In genomic region chr22:41998361-41999261, GRCh38 we compare ENCODE assay signal across 8 cellular contexts. TPM values are rescaled to one million over a fixed set of nuclear protein-coding genes. Genes with fewer than 3 reads are reported as not detected.
A peak's percentile ranks its signal among the peaks of the same experiment; 100 is the strongest.
DNase-seq lines count a peak whose midpoint lies in the region; ATAC-seq and TF ChIP-seq lines count a peak whose summit lies in the region.

Gene WBP2NL, plus strand, starts transcription at chr22:41998788. Its CDS starts 31 bp downstream, at chr22:41998819.

- H3K4me3 ChIP-seq in lung: peak within 1 kb of the TSS; percentile 62

- H3K9me3 ChIP-seq in lung (ENCODE audit: control insufficient read depth in 2 of 2, insufficient read depth in 1 of 2, low read length in 1 of 2): peaks cover 0 to 3% of the 10 kb centered on the region in 2 donors

- H3K27me3 Mint-ChIP-seq in activated CD4-positive, alpha-beta T cell treated with anti-CD3 and anti-CD28 coated beads, Interleukin-2, amount 10 ng/mL, durations not matched to agents 7 days and 5 days: peaks cover 8% of the 10 kb centered on the region

- H3K36me3 ChIP-seq in lung (ENCODE audit: control insufficient read depth in 2 of 2, insufficient read depth in 2 of 2, low read length in 2 of 2): no peaks in the 10 kb centered on the region

- peak in 12 of 14 donors; percentile 34 to 87 (median 71) for DNase-seq in C1 segment of cervical spinal cord (lab: John Stamatoyannopoulos, UW)
- peak; percentile 37 for DNase-seq in MV-4-11 (lab: John Stamatoyannopoulos, UW)
- DNase-seq in activated CD4-positive, alpha-beta T cell treated with anti-CD3 and anti-CD28 coated beads, Interleukin-2, amount 10 ng/mL, durations not matched to agents 7 days and 5 days: peak; percentile 86
- peak; percentile 90 for DNase-seq in lung (ENCODE audit: low spot score)
- peak; percentile 71 for DNase-seq in stimulated activated CD8-positive, alpha-beta memory T cell treated with anti-CD3 and anti-CD28 coated beads, Interleukin-12 subunit alpha, Interleukin-12 subunit beta, amount 100 ng/mL, for 24 hours (ENCODE audit: extremely low read depth)
- no peak for DNase-seq in NCI-H2196 (lab: John Stamatoyannopoulos, UW; ENCODE audit: unreplicated experiment)

- peaks cover 0 to 5% of the 10 kb centered on the region in 2 donors for H3K4me1 ChIP-seq in lung (ENCODE audit: control insufficient read depth in 2 of 2, insufficient read depth in 2 of 2, low read length in 2 of 2)

- peaks cover 12% of the 10 kb centered on the region for H3K9me3 Mint-ChIP-seq in activated CD4-positive, alpha-beta T cell treated with anti-CD3 and anti-CD28 coated beads, Interleukin-2, amount 10 ng/mL, durations not matched to agents 7 days and 5 days

- ATAC-seq in GM21515 (IDR thresholded peaks at IDR 0.05; ENCODE audit: unreplicated experiment) (peak; percentile 80), lung (ENCODE audit: insufficient read depth, low FRiP score) (peak; percentile 90)

- POLR2A ChIA-PET in activated CD4-positive, alpha-beta T cell treated with anti-CD3 and anti-CD28 coated beads, Interleukin-2, amount 10 ng/mL, durations not matched to agents 7 days and 5 days (lab: Charles Lee): no interaction called here

- peaks cover 21% of the 10 kb centered on the region for H3K4me1 Mint-ChIP-seq in activated CD4-positive, alpha-beta T cell treated with anti-CD3 and anti-CD28 coated beads, Interleukin-2, amount 10 ng/mL, durations not matched to agents 7 days and 5 days

- peak within 1 kb of the TSS; percentile 65 for H3K27ac ChIP-seq in cingulate gyrus (ENCODE audit: low read depth, low read length)
- H3K27ac ChIP-seq in lung (ENCODE audit: low read depth in 1 of 2, low read length in 1 of 2): peak within 1 kb of the TSS in 1 of 2 donors; percentile 69

- peak within 1 kb of the TSS; percentile 88 for H3K4me3 Mint-ChIP-seq in activated CD4-positive, alpha-beta T cell treated with anti-CD3 and anti-CD28 coated beads, Interleukin-2, amount 10 ng/mL, durations not matched to agents 7 days and 5 days

- CTCF ChIA-PET in activated CD4-positive, alpha-beta T cell treated with anti-CD3 and anti-CD28 coated beads, Interleukin-2, amount 10 ng/mL, durations not matched to agents 7 days and 5 days (lab: Charles Lee): interaction anchor here (0.6 to 1.4 kb wide), 4 partner anchors 15 to 386 kb away, joined by 3 to 4 read pairs (median 4); partner anchors contain the start of gene CENPM

- no peak for TF ChIP-seq CTCF in lung (IDR thresholded peaks at IDR 0.05; ENCODE audit: control extremely low read depth, extremely low read depth)

- 26 to 33% methylated on average over 71 of the region's 71 CpGs for WGBS in lung, 2 donors

- H3K27ac Mint-ChIP-seq in activated CD4-positive, alpha-beta T cell treated with anti-CD3 and anti-CD28 coated beads, Interleukin-2, amount 10 ng/mL, durations not matched to agents 7 days and 5 days: peak within 1 kb of the TSS; percentile 95

- H3K36me3 Mint-ChIP-seq in activated CD4-positive, alpha-beta T cell treated with anti-CD3 and anti-CD28 coated beads, Interleukin-2, amount 10 ng/mL, durations not matched to agents 7 days and 5 days (ENCODE audit: low read depth): peaks cover 8% of the 10 kb centered on the region

- no peaks in the 10 kb centered on the region for H3K27me3 ChIP-seq in lung (ENCODE audit: control insufficient read depth, insufficient read depth)

RNA-seq across cellular contexts. Expression of gene WBP2NL, which starts in this region (rescaled TPM):
- 1 to 10 TPM; 1.5 to 1.6 TPM for total RNA-seq in activated CD4-positive, alpha-beta T cell treated with anti-CD3 and anti-CD28 coated beads, Interleukin-2, amount 10 ng/mL, durations not matched to agents 7 days and 5 days
- 1 to 10 TPM; 1.8 to 4.9 TPM for total RNA-seq in lung
- polyA plus RNA-seq in lung: under 1 TPM; 0.42 to 0.67 TPM
